ENCODE assay signal across 21 cellular contexts in genomic region chr17:64437944-64438525, GRCh38. TPM values are rescaled to one million over a fixed set of nuclear protein-coding genes. Genes with fewer than 3 reads are reported as not detected.
DNase-seq lines count a peak whose midpoint lies in the region; ATAC-seq, FAIRE-seq and TF ChIP-seq lines count a peak whose summit lies in the region.
"Had no signal": no experiment of that assay in that cellular context is flagged by ENCODE, and none has a peak within 500 bp of the region (broad histone marks: within the 10 kb centered on the region; RNA-seq: fewer than 3 reads in every experiment).

No MANE protein-coding gene starts in this region.

- no peak overlapping the region for H3K27ac ChIP-seq in HepG2 (ENCODE audit: extremely low read length, insufficient read depth, low read length)
- no peak overlapping the region for H3K27ac ChIP-seq in right lobe of liver
- no peak overlapping the region for H3K27ac ChIP-seq in HCT116 (ENCODE audit: low read depth, low read length)
- H3K27ac ChIP-seq: GM23248 had no signal

- TF ChIP-seq EP300 in HepG2 (IDR thresholded peaks at IDR 0.05; ENCODE audit: low read depth in 2 of 2, low read length in 2 of 2) (no peak), HepG2 (CRISPR knock-in tag; IDR thresholded peaks at IDR 0.05; ENCODE audit: borderline replicate concordance) (no peak)

- no TSS peak for BruUV-seq in HepG2 (replicated peaks; lab: Mats Ljungman, UMichigan)
- no TSS peak for BruUV-seq in HCT116 (replicated peaks; lab: Mats Ljungman, UMichigan)

- POLR2A ChIA-PET in HepG2 (lab: Yijun Ruan, JAX) (no interaction called here), HCT116 (lab: Charles Lee) (no interaction called here)

- no peak overlapping the region for H2AFZ ChIP-seq in HepG2 (ENCODE audit: low read length)
- no peak overlapping the region for H2AFZ ChIP-seq in HCT116 (ENCODE audit: low read depth, low read length, poor library complexity, severe bottlenecking)
- H2AFZ ChIP-seq: GM23248 had no signal

- no peak for DNase-seq in HepG2 (ENCODE audit: low spot score)
- no peak for DNase-seq in right lobe of liver
- DNase-seq in HCT116 (ENCODE audit: low read depth, low spot score), result no peak
- no peak for DNase-seq in adipocyte (ENCODE audit: low read depth)
- DNase-seq in NCI-H524 treated with DMSO at 0.1 percent for 48 hours (lab: John Stamatoyannopoulos, UW), result no peak
- no peak for DNase-seq in NOMO-1 treated with DMSO at 0.1 percent for 48 hours (lab: John Stamatoyannopoulos, UW; ENCODE audit: unreplicated experiment)
- DNase-seq in NCI-H2171 (lab: John Stamatoyannopoulos, UW), result no peak
- DNase-seq: AML-193; Calu3; CD8-positive, alpha-beta T cell; DMS79 treated with DMSO at 0.1 percent for 48 hours; GF-D8; GM23248; HFFc6; Kasumi-1; KG1 had no signal

- H3K4me3 ChIP-seq in HepG2 (replicated peaks in 1 of 3; ENCODE audit: insufficient read depth in 1 of 3, low read depth in 2 of 3, low read length in 3 of 3) (no peak overlapping the region), right lobe of liver (no peak overlapping the region), HCT116 (replicated peaks in 1 of 2; ENCODE audit: low read depth in 1 of 2, low read length in 2 of 2) (no peak overlapping the region), adipocyte (ENCODE audit: low read length) (peak overlapping the region; percentile 33)
- H3K4me3 ChIP-seq: GM23248, HAP-1 had no signal

- H3K4me2 ChIP-seq in HepG2 (ENCODE audit: low read depth, low read length) (no peak overlapping the region), HCT116 (ENCODE audit: low read length) (no peak overlapping the region)

- ATAC-seq in HepG2, result no peak
- ATAC-seq in right lobe of liver, result no peak
- ATAC-seq in HCT116, result no peak
- ATAC-seq: CD8-positive, alpha-beta T cell had no signal

- no peaks in the 10 kb centered on the region for H3K79me2 ChIP-seq in HepG2 (ENCODE audit: insufficient read depth, low read length)
- H3K79me2 ChIP-seq in HCT116 (ENCODE audit: insufficient read depth, low read length), result no peaks in the 10 kb centered on the region

- RAD21 ChIA-PET in HCT116 (lab: Charles Lee; ENCODE audit: low non-redundant PET in 1 of 2, low total read pairs in 2 of 2, uncharacterized antibody in 2 of 2, unreplicated experiment in 2 of 2), result no interaction called here

- in situ Hi-C loops in HepG2 (cut with HindIII; ENCODE audit: extremely low pct_ligation_motif_present, low pct_unique_long_range_greater_than_20kb), result no loop called here

- CTCF ChIA-PET in HepG2 (lab: Yijun Ruan, JAX; ENCODE audit: low intra/inter-chr PET ratio, low total read pairs), result no interaction called here
- CTCF ChIA-PET in HCT116 (lab: Charles Lee), result no interaction called here

- FAIRE-seq in HepG2 (lab: Jason Lieb, UNC), result no peak
- FAIRE-seq: GM12891, GM19239, HTR-8/SVneo had no signal

- H3K27me3 ChIP-seq in HepG2 (ENCODE audit: control insufficient read depth in 1 of 2, insufficient read depth in 2 of 2, low read length in 2 of 2) (no peaks in the 10 kb centered on the region), right lobe of liver (no peaks in the 10 kb centered on the region), HCT116 (ENCODE audit: insufficient read depth, low read length) (no peaks in the 10 kb centered on the region), adipocyte (replicated peaks; ENCODE audit: control insufficient read depth, insufficient read depth, low read length) (no peaks in the 10 kb centered on the region)

- intact Hi-C loops in HepG2 (cut with micrococcal nuclease; ENCODE audit: unreplicated experiment) (no loop called here), right lobe of liver (cut with DNase I) (no loop called here), HCT116 (cut with micrococcal nuclease) (no loop called here)

- 43% methylated on average over 4 of the region's 5 CpGs for WGBS in HepG2 (ENCODE audit: low lambda C conversion rate)
- WGBS in right lobe of liver (ENCODE audit: insufficient coverage, low coverage, low lambda C conversion rate, missing lambda C conversion rate), result 71% methylated on average over 3 of the region's 5 CpGs

- TF ChIP-seq CTCF in HepG2 (CRISPR knock-in tag; IDR thresholded peaks at IDR 0.05) (no peak), right lobe of liver (IDR thresholded peaks at IDR 0.05) (no peak), HCT116 (IDR thresholded peaks at IDR 0.05 in 2 of 3, conservative IDR thresholded peaks at IDR 0.05 in 1 of 3; ENCODE audit: borderline replicate concordance in 1 of 3, insufficient read depth in 1 of 3, low read depth in 2 of 3, low read length in 2 of 3) (no peak)

- H3K9ac ChIP-seq in HepG2 (ENCODE audit: insufficient read depth, low read depth, low read length), result no peak overlapping the region
- no peak overlapping the region for H3K9ac ChIP-seq in HCT116 (ENCODE audit: low read length)
- no peak overlapping the region for H3K9ac ChIP-seq in adipocyte (ENCODE audit: low read length)
- H3K9ac ChIP-seq: GM23248 had no signal

- H3K9me3 ChIP-seq in HepG2 (ENCODE audit: low read length), result peaks cover 31% of the 10 kb centered on the region
- H3K9me3 ChIP-seq in right lobe of liver, result peaks cover 0 to 13% (median under 1%) of the 10 kb centered on the region in 4 donors
- H3K9me3 ChIP-seq in HCT116 (ENCODE audit: control insufficient read depth in 1 of 2, insufficient read depth in 1 of 2, low read depth in 1 of 2, low read length in 2 of 2), result peaks cover 18 to 22% of the 10 kb centered on the region in 2 experiments; a peak in 3 of 4 replicates
- H3K9me3 ChIP-seq in adipocyte (ENCODE audit: control insufficient read depth, low read length), result peaks cover 16% of the 10 kb centered on the region

- no peaks in the 10 kb centered on the region for H3K9me2 ChIP-seq in HCT116 (ENCODE audit: insufficient read depth)

- H3K36me3 ChIP-seq in HepG2 (replicated peaks in 1 of 2; ENCODE audit: control insufficient read depth in 1 of 2, insufficient read depth in 2 of 2, low read length in 2 of 2) (no peaks in the 10 kb centered on the region), right lobe of liver (no peaks in the 10 kb centered on the region), HCT116 (ENCODE audit: control insufficient read depth in 1 of 2, insufficient read depth in 2 of 2, low read length in 2 of 2) (no peaks in the 10 kb centered on the region), adipocyte (ENCODE audit: control insufficient read depth, insufficient read depth, low read length, severe bottlenecking) (no peaks in the 10 kb centered on the region)
- H3K36me3 ChIP-seq: HAP-1 had no signal

- TF ChIP-seq POLR2A in HepG2 (IDR thresholded peaks at IDR 0.05; ENCODE audit: insufficient read depth in 1 of 2, low read depth in 2 of 2, low read length in 2 of 2) (no peak), right lobe of liver (IDR thresholded peaks at IDR 0.05) (no peak), HCT116 (IDR thresholded peaks at IDR 0.05; ENCODE audit: borderline replicate concordance, extremely low read depth, insufficient read depth, insufficient read length) (no peak)

- H3K4me1 ChIP-seq in HepG2 (ENCODE audit: insufficient read depth, low read length), result peaks cover 16% of the 10 kb centered on the region
- no peaks in the 10 kb centered on the region for H3K4me1 ChIP-seq in right lobe of liver
- H3K4me1 ChIP-seq in HCT116 (ENCODE audit: control insufficient read depth in 1 of 2, insufficient read depth in 2 of 2, low read length in 2 of 2), result peaks cover 9 to 11% of the 10 kb centered on the region in 2 experiments
- H3K4me1 ChIP-seq in adipocyte (ENCODE audit: control insufficient read depth, insufficient read depth, low read length), result no peaks in the 10 kb centered on the region
- H3K4me1 ChIP-seq: HAP-1 had no signal

- H4K20me1 ChIP-seq in HepG2 (ENCODE audit: insufficient read depth, low read length) (no peaks in the 10 kb centered on the region), HCT116 (ENCODE audit: insufficient read depth) (no peaks in the 10 kb centered on the region)

- TF ChIP-seq RAD21 in HepG2 (CRISPR knock-in tag; IDR thresholded peaks at IDR 0.05) (no peak), HCT116 (IDR thresholded peaks at IDR 0.05; ENCODE audit: low read depth) (no peak)

RNA-seq across cellular contexts. Expression of gene MILR1, which starts 10.9 kb away (rescaled TPM):
- total RNA-seq in HepG2 (2016; rRNA removed; fragmentation: Illumina TruSeq; extraction: Trizol) (0.27 TPM in 1 of 2 replicates, not detected in the other), right lobe of liver (1 to 10 TPM in 4 of 6 experiments, under 1 TPM in 2; 0.57 to 3.0 (median 1.9) TPM), HCT116 (2021; ENCODE audit: unreplicated experiment) (3.8 TPM)
- total RNA-seq in HepG2 (2016; cell fraction: cytosol; rRNA removed; fragmentation: Illumina TruSeq; extraction: Trizol; ENCODE audit: low read depth), result not detected in 2 replicates
- not detected in 2 replicates for total RNA-seq in HepG2 (2016; cell fraction: insoluble cytoplasmic fraction; rRNA removed; fragmentation: Illumina TruSeq; extraction: Trizol)
- not detected in 2 replicates for total RNA-seq in HepG2 (2016; cell fraction: membrane; rRNA removed; fragmentation: Illumina TruSeq; extraction: Trizol)
- not detected in 2 replicates for total RNA-seq in HepG2 (2016; cell fraction: nucleus; rRNA removed; fragmentation: Illumina TruSeq; extraction: Trizol)
- 0.98 and 1.7 TPM in 2 replicates for polyA plus RNA-seq in HepG2 (2011; rRNA removed)
- 0.47 and 0.75 TPM in 2 replicates for polyA plus RNA-seq in HepG2 (2011; cell fraction: cytosol; rRNA removed)
- 0.80 and 1.5 TPM in 2 replicates for polyA plus RNA-seq in HepG2 (2011; cell fraction: nucleus; rRNA removed)
- polyA plus RNA-seq in HepG2 (2012), result 0.57 TPM in 1 of 2 replicates, not detected in the other
- polyA plus RNA-seq in HepG2 (2016; cell fraction: cytosol; fragmentation: Illumina TruSeq; extraction: Trizol; ENCODE audit: low read depth), result not detected in 2 replicates
- not detected in 2 replicates for polyA plus RNA-seq in HepG2 (2016; cell fraction: insoluble cytoplasmic fraction; fragmentation: Illumina TruSeq; extraction: Trizol; ENCODE audit: low read depth)
- 0.34 TPM in 1 of 2 replicates, not detected in the other for polyA plus RNA-seq in HepG2 (2016; cell fraction: membrane; fragmentation: Illumina TruSeq; extraction: Trizol; ENCODE audit: low read depth)
- polyA plus RNA-seq in HepG2 (2016; cell fraction: nucleus; fragmentation: Illumina TruSeq; extraction: Trizol; ENCODE audit: insufficient read depth, low read depth), result 0.64 TPM in 1 of 2 replicates, not detected in the other
- polyA minus RNA-seq in HepG2 (2011; rRNA and poly(A)+ RNA removed; ENCODE audit: low replicate concordance), result 0.72 TPM in 1 of 2 replicates, not detected in the other
- polyA minus RNA-seq in HepG2 (2011; cell fraction: cytosol; rRNA and poly(A)+ RNA removed), result not detected in 2 replicates
- polyA minus RNA-seq in HepG2 (2011; cell fraction: nucleus; rRNA and poly(A)+ RNA removed), result 1.2 and 2.5 TPM in 2 replicates
- 2.5 and 4.0 TPM in 2 replicates for polyA plus RNA-seq in HCT116 (2012)
- total RNA-seq: CD8-positive, alpha-beta T cell had no signal

RNA-seq across cellular contexts. Expression of gene PECAM1, which starts 47.4 kb away (rescaled TPM):
- total RNA-seq in HepG2 (2016; rRNA removed; fragmentation: Illumina TruSeq; extraction: Trizol), result 0.24 and 0.90 TPM in 2 replicates
- total RNA-seq in HepG2 (2016; cell fraction: cytosol; rRNA removed; fragmentation: Illumina TruSeq; extraction: Trizol; ENCODE audit: low read depth), result 0.20 and 0.35 TPM in 2 replicates
- total RNA-seq in HepG2 (2016; cell fraction: insoluble cytoplasmic fraction; rRNA removed; fragmentation: Illumina TruSeq; extraction: Trizol), result 0.76 and 0.86 TPM in 2 replicates
- total RNA-seq in HepG2 (2016; cell fraction: membrane; rRNA removed; fragmentation: Illumina TruSeq; extraction: Trizol), result 0.17 and 0.31 TPM in 2 replicates
- total RNA-seq in HepG2 (2016; cell fraction: nucleus; rRNA removed; fragmentation: Illumina TruSeq; extraction: Trizol), result 0.34 and 1.1 TPM in 2 replicates
- 2.5 and 4.1 TPM in 2 replicates for polyA plus RNA-seq in HepG2 (2011; rRNA removed)
- polyA plus RNA-seq in HepG2 (2011; cell fraction: cytosol; rRNA removed), result 2.7 and 2.9 TPM in 2 replicates
- polyA plus RNA-seq in HepG2 (2011; cell fraction: nucleus; rRNA removed), result 0.26 and 1.3 TPM in 2 replicates
- 1.8 and 2.5 TPM in 2 replicates for polyA plus RNA-seq in HepG2 (2012)
- 0.02 and 0.08 TPM in 2 replicates for polyA plus RNA-seq in HepG2 (2016; cell fraction: cytosol; fragmentation: Illumina TruSeq; extraction: Trizol; ENCODE audit: low read depth)
- 0.19 and 0.47 TPM in 2 replicates for polyA plus RNA-seq in HepG2 (2016; cell fraction: insoluble cytoplasmic fraction; fragmentation: Illumina TruSeq; extraction: Trizol; ENCODE audit: low read depth)
- 0.17 and 0.31 TPM in 2 replicates for polyA plus RNA-seq in HepG2 (2016; cell fraction: membrane; fragmentation: Illumina TruSeq; extraction: Trizol; ENCODE audit: low read depth)
- 0.15 and 0.64 TPM in 2 replicates for polyA plus RNA-seq in HepG2 (2016; cell fraction: nucleus; fragmentation: Illumina TruSeq; extraction: Trizol; ENCODE audit: insufficient read depth, low read depth)
- 0.70 and 13.4 TPM in 2 replicates for polyA minus RNA-seq in HepG2 (2011; rRNA and poly(A)+ RNA removed; ENCODE audit: low replicate concordance)
- polyA minus RNA-seq in HepG2 (2011; cell fraction: cytosol; rRNA and poly(A)+ RNA removed), result 3.4 and 6.4 TPM in 2 replicates
- 0.77 and 1.4 TPM in 2 replicates for polyA minus RNA-seq in HepG2 (2011; cell fraction: nucleus; rRNA and poly(A)+ RNA removed)
- total RNA-seq in right lobe of liver, result 10 to 100 TPM; 15.9 to 32.9 (median 19.1) TPM
- total RNA-seq in HCT116 (2021; ENCODE audit: unreplicated experiment), result 0.42 TPM
- polyA plus RNA-seq in HCT116 (2012), result 0.01 and 0.06 TPM in 2 replicates
- total RNA-seq: A172, Calu3, GM23248 had no signal

RNA-seq across cellular contexts. Expression of gene POLG2, which starts 58.8 kb away (rescaled TPM):
- total RNA-seq in HepG2 (2016; rRNA removed; fragmentation: Illumina TruSeq; extraction: Trizol), result 16.2 and 25.5 TPM in 2 replicates
- total RNA-seq in HepG2 (2016; cell fraction: cytosol; rRNA removed; fragmentation: Illumina TruSeq; extraction: Trizol; ENCODE audit: low read depth), result 6.2 and 6.5 TPM in 2 replicates
- total RNA-seq in HepG2 (2016; cell fraction: insoluble cytoplasmic fraction; rRNA removed; fragmentation: Illumina TruSeq; extraction: Trizol), result 17.1 and 25.1 TPM in 2 replicates
- 4.8 and 7.5 TPM in 2 replicates for total RNA-seq in HepG2 (2016; cell fraction: membrane; rRNA removed; fragmentation: Illumina TruSeq; extraction: Trizol)
- 40.2 and 43.9 TPM in 2 replicates for total RNA-seq in HepG2 (2016; cell fraction: nucleus; rRNA removed; fragmentation: Illumina TruSeq; extraction: Trizol)
- 19.6 and 21.1 TPM in 2 replicates for polyA plus RNA-seq in HepG2 (2011; rRNA removed)
- polyA plus RNA-seq in HepG2 (2011; cell fraction: cytosol; rRNA removed), result 7.1 and 7.7 TPM in 2 replicates
- polyA plus RNA-seq in HepG2 (2011; cell fraction: nucleus; rRNA removed), result 33.9 and 48.5 TPM in 2 replicates
- polyA plus RNA-seq in HepG2 (2012), result 20.6 and 26.0 TPM in 2 replicates
- polyA plus RNA-seq in HepG2 (2016; cell fraction: cytosol; fragmentation: Illumina TruSeq; extraction: Trizol; ENCODE audit: low read depth), result 1.7 and 1.9 TPM in 2 replicates
- polyA plus RNA-seq in HepG2 (2016; cell fraction: insoluble cytoplasmic fraction; fragmentation: Illumina TruSeq; extraction: Trizol; ENCODE audit: low read depth), result 15.7 and 18.4 TPM in 2 replicates
- 2.1 and 3.4 TPM in 2 replicates for polyA plus RNA-seq in HepG2 (2016; cell fraction: membrane; fragmentation: Illumina TruSeq; extraction: Trizol; ENCODE audit: low read depth)
- 81.7 and 89.2 TPM in 2 replicates for polyA plus RNA-seq in HepG2 (2016; cell fraction: nucleus; fragmentation: Illumina TruSeq; extraction: Trizol; ENCODE audit: insufficient read depth, low read depth)
- 8.5 and 12.3 TPM in 2 replicates for polyA minus RNA-seq in HepG2 (2011; rRNA and poly(A)+ RNA removed; ENCODE audit: low replicate concordance)
- polyA minus RNA-seq in HepG2 (2011; cell fraction: cytosol; rRNA and poly(A)+ RNA removed), result 3.9 and 5.4 TPM in 2 replicates
- polyA minus RNA-seq in HepG2 (2011; cell fraction: nucleus; rRNA and poly(A)+ RNA removed), result 61.8 and 78.0 TPM in 2 replicates
- 1 to 10 TPM; 2.9 to 9.2 (median 5.5) TPM for total RNA-seq in right lobe of liver
- 51.5 TPM for total RNA-seq in HCT116 (2021; ENCODE audit: unreplicated experiment)
- 14.8 and 19.2 TPM in 2 replicates for polyA plus RNA-seq in HCT116 (2012)

Comparison
In these comparisons a context has a peak if more than half of its experiments do, and no peak if none do; other contexts are left out.
1. RNA of gene PECAM1, which starts 47.4 kb away (total RNA-seq): 15.9 to 32.9 TPM in right lobe of liver; 0.42 TPM in HCT116 (single experiment) and 0.17 to 1.1 TPM in HepG2; every median in the first group is over 4 times any median in the second.